ENCODE assay signal across 8 cellular contexts in the genomic region with DNA sequence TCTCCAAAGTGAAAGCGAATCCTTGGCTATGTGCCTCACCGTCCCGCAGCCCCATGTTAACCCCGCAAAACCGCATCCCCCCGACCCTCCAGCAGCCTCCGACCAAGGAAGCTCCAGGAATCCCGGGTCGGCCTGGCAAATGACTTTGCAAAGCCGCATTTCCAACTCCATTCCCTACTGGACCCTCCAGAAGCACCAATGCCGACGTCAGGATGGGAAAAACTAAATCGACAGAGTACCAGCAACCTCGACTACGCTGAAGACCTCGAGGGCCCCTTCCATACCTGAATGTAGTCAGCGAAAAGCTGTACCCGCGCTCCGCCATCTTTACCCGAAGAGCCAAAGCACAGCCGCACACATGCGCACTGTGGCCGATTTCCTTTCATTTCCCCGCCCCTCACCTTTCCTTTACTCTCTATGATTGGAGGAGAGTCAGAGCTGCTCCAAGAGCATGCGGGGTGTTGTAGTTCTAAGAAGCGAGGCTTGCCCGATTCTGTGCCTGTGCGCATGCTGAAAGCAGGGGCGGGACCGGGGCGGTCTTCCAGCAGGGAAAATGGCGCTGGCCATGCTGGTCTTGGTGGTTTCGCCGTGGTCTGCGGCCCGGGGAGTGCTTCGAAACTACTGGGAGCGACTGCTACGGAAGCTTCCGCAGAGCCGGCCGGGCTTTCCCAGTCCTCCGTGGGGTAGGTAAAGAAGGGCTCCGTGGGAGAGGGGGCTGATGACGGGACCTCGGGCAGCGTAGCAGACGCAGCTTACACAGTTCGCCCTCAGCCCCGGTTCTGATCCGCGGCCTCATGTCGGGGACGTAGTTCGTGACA. TPM values are rescaled to one million over a fixed set of nuclear protein-coding genes. Genes with fewer than 3 reads are reported as not detected.
DNase-seq lines count a peak whose midpoint lies in the region; ATAC-seq and TF ChIP-seq lines count a peak whose summit lies in the region.

TSS of gene MRPL32 (plus strand) at position 543 of the 818 bp plus-strand sequence. CDS start at position 554, 11 bp downstream.
TSS of gene PSMA2 (minus strand) at position 341 of the 818 bp plus-strand sequence. CDS start at position 325, 16 bp downstream.

- H3K36me3 Mint-ChIP-seq in activated T-cell treated with anti-CD3 and anti-CD28 coated beads, Interleukin-2, amount 50 U/mL, for 4 hours (ENCODE audit: insufficient read depth) = peaks cover 28% of the 10 kb centered on the region

- WGBS in esophagus, 2 donors = 0% methylated on average over 51 to 56 of the region's 56 CpGs

- CTCF ChIA-PET in Panc1 (lab: Charles Lee) = interaction anchor here (0.6 to 1.5 kb wide), 4 partner anchors 442 to 991 kb away, joined by 3 to 5 read pairs (median 4); no protein-coding TSS in a partner anchor

- H3K9ac ChIP-seq in mucosa of stomach (ENCODE audit: low read length) = peak within 1 kb of the TSS; percentile 83

- peaks cover 58% of the 10 kb centered on the region for H3K4me1 Mint-ChIP-seq in activated T-cell treated with anti-CD3 and anti-CD28 coated beads, Interleukin-2, amount 50 U/mL, for 4 hours (ENCODE audit: low read depth)

- POLR2A ChIA-PET in Panc1 (lab: Charles Lee) = interaction anchor here (0.6 to 0.7 kb wide), 4 partner anchors 50 to 783 kb away, joined by 3 to 7 read pairs (median 4); no protein-coding TSS in a partner anchor

- DNase-seq in DMS53 (lab: John Stamatoyannopoulos, UW) (peak; percentile 99), KG1 (lab: John Stamatoyannopoulos, UW) (peak; percentile 96), Panc1 (ENCODE audit: low read depth, low spot score) (peak; percentile 96)
- peak; percentile 88 for DNase-seq in activated T-cell treated with anti-CD3 and anti-CD28 coated beads, Interleukin-2, amount 50 U/mL, for 4 hours
- DNase-seq in stimulated activated CD8-positive, alpha-beta memory T cell treated with anti-CD3 and anti-CD28 coated beads, Interleukin-7, amount 100 ng/mL, for 1 hour (ENCODE audit: low read depth in 2 of 2) = peak; percentile 85 to 86

- H3K4me3 Mint-ChIP-seq in activated T-cell treated with anti-CD3 and anti-CD28 coated beads, Interleukin-2, amount 50 U/mL, for 4 hours = peak within 1 kb of the TSS; percentile 100

- peaks cover 27% of the 10 kb centered on the region for H3K4me1 ChIP-seq in Panc1 (ENCODE audit: control insufficient read depth, insufficient read depth, low read length)
- H3K4me1 ChIP-seq in esophagus (ENCODE audit: control insufficient read depth in 2 of 2, insufficient read depth in 2 of 2, low read length in 1 of 2) = peaks cover 0 to 3% of the 10 kb centered on the region in 2 donors
- H3K4me1 ChIP-seq in mucosa of stomach (ENCODE audit: control insufficient read depth, insufficient read depth, low read length) = peaks cover 8% of the 10 kb centered on the region

- no peaks in the 10 kb centered on the region for H3K9me3 Mint-ChIP-seq in activated T-cell treated with anti-CD3 and anti-CD28 coated beads, Interleukin-2, amount 50 U/mL, for 4 hours

- no peak for TF ChIP-seq CTCF in Panc1 (IDR thresholded peaks at IDR 0.05)

- H3K27me3 ChIP-seq in Panc1 (ENCODE audit: control insufficient read depth, insufficient read depth, low read length) (no peaks in the 10 kb centered on the region), esophagus (ENCODE audit: control insufficient read depth in 1 of 2, insufficient read depth in 2 of 2, low read length in 2 of 2) (no peaks in the 10 kb centered on the region), mucosa of stomach (ENCODE audit: control insufficient read depth, insufficient read depth, low read length) (no peaks in the 10 kb centered on the region)

- TSS peak; percentile 80 for BruUV-seq in Panc1 (replicated peaks; lab: Mats Ljungman, UMichigan)

- H3K27ac ChIP-seq in Panc1 (ENCODE audit: low read length) (peak within 1 kb of the TSS; percentile 97), esophagus (ENCODE audit: low read depth in 2 of 2, low read length in 1 of 2) (peak within 1 kb of the TSS; percentile 86)

- intact Hi-C loops in Panc1 (cut with micrococcal nuclease; ENCODE audit: unreplicated experiment) = no loop called here

- H3K36me3 ChIP-seq in Panc1 (ENCODE audit: control insufficient read depth, insufficient read depth, low read length) = peaks cover 34% of the 10 kb centered on the region
- H3K36me3 ChIP-seq in esophagus (ENCODE audit: control insufficient read depth in 2 of 2, insufficient read depth in 2 of 2, low read length in 1 of 2) = no peaks in the 10 kb centered on the region
- H3K36me3 ChIP-seq in mucosa of stomach (ENCODE audit: control insufficient read depth, insufficient read depth, low read length) = no peaks in the 10 kb centered on the region

- in situ Hi-C loops in Panc1 (cut with HindIII; ENCODE audit: low pct_unique_long_range_greater_than_20kb, low sequenced_read_pairs) = no loop called here

- H3K4me3 ChIP-seq in Panc1 (ENCODE audit: low read depth in 2 of 2, low read length in 2 of 2) (peak within 1 kb of the TSS; percentile 94 to 95), esophagus (ENCODE audit: low read depth in 1 of 2, low read length in 2 of 2) (peak within 1 kb of the TSS; percentile 81 to 99), mucosa of stomach (ENCODE audit: low read length) (peak within 1 kb of the TSS; percentile 59)

- no peaks in the 10 kb centered on the region for H3K9me3 ChIP-seq in Panc1 (ENCODE audit: control insufficient read depth, insufficient read depth, low read depth, low read length)
- H3K9me3 ChIP-seq in esophagus (ENCODE audit: control insufficient read depth in 2 of 2, insufficient read depth in 1 of 2, low read depth in 1 of 2, low read length in 1 of 2) = no peaks in the 10 kb centered on the region
- H3K9me3 ChIP-seq in mucosa of stomach (ENCODE audit: control insufficient read depth, low read length) = no peaks in the 10 kb centered on the region

- ATAC-seq in GM21723 (IDR thresholded peaks at IDR 0.05; ENCODE audit: unreplicated experiment) (peak; percentile 99), Panc1 (peak; percentile 100)
- peak; percentile 99 for ATAC-seq in activated T-cell treated with anti-CD3 and anti-CD28 coated beads, Interleukin-2, amount 50 U/mL, for 4 hours

- no peaks in the 10 kb centered on the region for H3K27me3 Mint-ChIP-seq in activated T-cell treated with anti-CD3 and anti-CD28 coated beads, Interleukin-2, amount 50 U/mL, for 4 hours (ENCODE audit: low read depth)

RNA-seq across cellular contexts. Expression of gene MRPL32, which starts in this region (rescaled TPM):
- total RNA-seq in Panc1 (2021; ENCODE audit: unreplicated experiment) = 52.8 TPM
- 30.0 TPM for polyA plus RNA-seq in Panc1 (2012; ENCODE audit: insufficient read length)
- total RNA-seq in activated T-cell treated with anti-CD3 and anti-CD28 coated beads, Interleukin-2, amount 50 U/mL, for 4 hours = 100 to 1,000 TPM in 2 of 3 donors, 10 to 100 TPM in 1; 91.2 to 119 (median 106) TPM
- 10 to 100 TPM; 50.6 to 59.8 TPM for polyA plus RNA-seq in esophagus

RNA-seq across cellular contexts. Expression of gene PSMA2, which starts in this region (rescaled TPM):
- 180 TPM for total RNA-seq in Panc1 (2021; ENCODE audit: unreplicated experiment)
- polyA plus RNA-seq in Panc1 (2012; ENCODE audit: insufficient read length) = 105 TPM
- total RNA-seq in activated T-cell treated with anti-CD3 and anti-CD28 coated beads, Interleukin-2, amount 50 U/mL, for 4 hours = 100 to 1,000 TPM; 224 to 252 (median 240) TPM
- 100 to 1,000 TPM in 1 of 2 donors, 10 to 100 TPM in 1; 36.2 to 103 TPM for polyA plus RNA-seq in esophagus

Comparison
In these comparisons a context has a peak if more than half of its experiments do, and no peak if none do; other contexts are left out.
1. Peak in every context shown above with its lines: DNase-seq, ATAC-seq, H3K4me3 ChIP-seq and H3K27ac ChIP-seq.